1 cellular context compared by ENCODE assay signal in genomic region chr14:66507722-66508546, GRCh38.
TF ChIP-seq lines count a peak whose summit lies in the region.

Gene GPHN, plus strand, starts transcription at chr14:66508147.

TF ChIP-seq in GM12878, 131 proteins besides CTCF, POLR2A, EP300 and RAD21 (continued from another document and continues in another):
- TF ChIP-seq ZBTB40 (IDR thresholded peaks at IDR 0.05; ENCODE audit: borderline replicate concordance) (no peak), SRF (IDR thresholded peaks at IDR 0.05; ENCODE audit: low read depth in 2 of 2, low read length in 2 of 2) (peak; percentile 88 to 97), ESRRA (IDR thresholded peaks at IDR 0.05; ENCODE audit: low read length) (no peak; the same call in 1 of the 2 replicates), NR2C1 (IDR thresholded peaks at IDR 0.05) (no peak), MYC (IDR thresholded peaks at IDR 0.05; ENCODE audit: insufficient read depth, insufficient read length, insufficient replicate concordance, low read length, severe bottlenecking) (peak; percentile 49), PKNOX1 (IDR thresholded peaks at IDR 0.05) (peak; percentile 35), PML (IDR thresholded peaks at IDR 0.05; ENCODE audit: low read length) (peak; percentile 79), TAF1 (IDR thresholded peaks at IDR 0.05; ENCODE audit: borderline replicate concordance, low read depth, low read length) (peak; percentile 79), JUND (IDR thresholded peaks at IDR 0.05; ENCODE audit: low read depth, low read length) (no peak), NFXL1 (IDR thresholded peaks at IDR 0.05; ENCODE audit: borderline replicate concordance) (no peak), NFYA (IDR thresholded peaks at IDR 0.05; ENCODE audit: borderline replicate concordance, low read depth, low read length) (no peak), MEF2A (IDR thresholded peaks at IDR 0.05; ENCODE audit: insufficient read depth, low read depth, low read length) (0 out of 2 replicates have a peak, but pooled peaks have one; percentile 17), HDAC6 (IDR thresholded peaks at IDR 0.05; ENCODE audit: unreplicated experiment) (peak; percentile 49), NR2F1 (conservative IDR thresholded peaks at IDR 0.05) (peak; percentile 16; the same call in 1 of the 2 replicates), ATF2 (IDR thresholded peaks at IDR 0.05; ENCODE audit: low read length) (no peak), MEF2B (IDR thresholded peaks at IDR 0.05; ENCODE audit: partially characterized antibody, poor library complexity, severe bottlenecking) (no peak), E2F4 (IDR thresholded peaks at IDR 0.05; ENCODE audit: low read depth, low read length) (peak; percentile 89), CHD2 (IDR thresholded peaks at IDR 0.05; ENCODE audit: borderline replicate concordance, low read depth, low read length) (peak; percentile 88), RELB (IDR thresholded peaks at IDR 0.05; ENCODE audit: low read depth) (peak; percentile 82; the same call in 1 of the 2 replicates), HDAC2 (IDR thresholded peaks at IDR 0.05) (no peak; the same call in 1 of the 2 replicates), ZNF622 (IDR thresholded peaks at IDR 0.05) (no peak), TCF3 (IDR thresholded peaks at IDR 0.05; ENCODE audit: borderline replicate concordance, insufficient read depth, low read depth, low read length) (0 out of 2 replicates have a peak, but pooled peaks have one; percentile 43), HDGF (IDR thresholded peaks at IDR 0.05) (peak; percentile 96), ASH2L (IDR thresholded peaks at IDR 0.05; ENCODE audit: borderline replicate concordance, low read depth) (peak; percentile 30; the same call in 1 of the 2 replicates), ZBTB4 (CRISPR knock-in tag; IDR thresholded peaks at IDR 0.05) (no peak), FOS (IDR thresholded peaks at IDR 0.05; ENCODE audit: borderline replicate concordance, extremely low read depth, insufficient read length) (no peak), CUX1 (IDR thresholded peaks at IDR 0.05; ENCODE audit: insufficient replicate concordance, low read depth, low read length) (peak; percentile 81), E2F8 (IDR thresholded peaks at IDR 0.05; ENCODE audit: low read depth, partially characterized antibody) (no peak), SMC3 (IDR thresholded peaks at IDR 0.05; ENCODE audit: borderline replicate concordance, low read length) (no peak; the same call in 1 of the 2 replicates), USF2 (IDR thresholded peaks at IDR 0.05; ENCODE audit: borderline replicate concordance, low read depth, low read length) (no peak), BCL11A (IDR thresholded peaks at IDR 0.05; ENCODE audit: low read depth, low read length) (no peak; the same call in 1 of the 2 replicates), YY1 (IDR thresholded peaks at IDR 0.05; ENCODE audit: low read depth, low read length) (peak; percentile 76)
